ENCODE assay signal across 8 cellular contexts in the genomic region with DNA sequence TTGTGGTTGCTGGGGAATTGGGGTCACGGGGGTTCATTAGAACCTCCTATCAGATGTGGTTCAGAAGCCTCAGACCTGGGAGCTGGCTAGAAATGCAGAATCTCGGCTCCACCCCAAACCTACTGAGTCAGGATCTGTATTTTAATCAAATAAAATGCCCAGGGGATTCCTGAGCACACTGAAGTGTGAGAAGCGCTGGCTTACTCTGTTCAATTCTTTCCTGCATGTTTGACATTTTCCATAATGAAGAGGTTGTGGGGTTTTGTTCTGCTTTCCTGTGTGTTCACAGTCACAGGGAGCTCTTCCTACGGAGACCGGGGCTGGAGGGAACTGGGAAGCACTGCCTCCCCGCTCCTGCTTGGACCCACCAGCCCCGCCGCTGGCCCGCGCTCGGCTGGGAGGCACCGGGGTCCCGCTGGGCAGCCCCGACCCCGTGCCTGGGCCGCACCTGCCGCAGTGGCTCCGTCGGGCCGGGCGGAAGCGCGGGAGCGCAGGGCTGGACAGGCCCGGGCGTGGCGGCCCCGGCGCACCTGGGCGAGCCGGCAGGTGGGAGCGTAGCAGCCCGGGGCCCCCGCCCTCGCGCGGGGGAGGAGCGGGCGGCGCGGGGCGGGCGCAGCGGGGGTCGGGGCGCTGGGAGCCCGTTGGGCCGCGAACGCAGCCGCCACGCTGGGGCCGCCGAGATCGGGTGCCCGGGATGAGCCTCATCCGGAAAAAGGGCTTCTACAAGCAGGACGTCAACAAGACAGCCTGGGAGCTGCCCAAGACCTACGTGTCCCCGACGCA. TPM values are rescaled to one million over a fixed set of nuclear protein-coding genes. Genes with fewer than 3 reads are reported as not detected.
DNase-seq lines count a peak whose midpoint lies in the region; ATAC-seq and TF ChIP-seq lines count a peak whose summit lies in the region.

Gene MAPK13, plus strand, starts transcription at position 625 of the 783 bp plus-strand sequence. Its CDS starts 70 bp downstream, at position 695.

- H3K9me3 ChIP-seq in left ventricle myocardium inferior (replicated peaks) = no peaks in the 10 kb centered on the region

- H3K27me3 Mint-ChIP-seq in activated T-helper 17 cell treated with anti-CD3 and anti-CD28 coated beads, Interleukin-2, amount 50 U/mL, for 72 hours = no peaks in the 10 kb centered on the region

- intact Hi-C loops in left ventricle myocardium inferior (cut with micrococcal nuclease) = no loop called here

- H3K4me3 ChIP-seq in left ventricle myocardium inferior = peak within 1 kb of the TSS; percentile 57
- H3K4me3 ChIP-seq in retinal pigment epithelial cell (ENCODE audit: low read length) = peak within 1 kb of the TSS; percentile 44

- peaks cover 41% of the 10 kb centered on the region for H3K36me3 Mint-ChIP-seq in activated T-helper 17 cell treated with anti-CD3 and anti-CD28 coated beads, Interleukin-2, amount 50 U/mL, for 72 hours (ENCODE audit: low read depth)

- no peak within 1 kb of the TSS for H3K27ac ChIP-seq in left ventricle myocardium inferior (replicated peaks)

- no peaks in the 10 kb centered on the region for H3K36me3 ChIP-seq in left ventricle myocardium inferior

- no peaks in the 10 kb centered on the region for H3K9me3 Mint-ChIP-seq in activated T-helper 17 cell treated with anti-CD3 and anti-CD28 coated beads, Interleukin-2, amount 50 U/mL, for 72 hours

- H3K4me1 ChIP-seq in left ventricle myocardium inferior = peaks cover 23% of the 10 kb centered on the region

- peaks cover 95% of the 10 kb centered on the region for H3K27me3 ChIP-seq in left ventricle myocardium inferior (ENCODE audit: low read depth)

- no peak for TF ChIP-seq CTCF in left ventricle myocardium inferior (IDR thresholded peaks at IDR 0.05; ENCODE audit: borderline replicate concordance)
- TF ChIP-seq CTCF in retinal pigment epithelial cell (conservative IDR thresholded peaks at IDR 0.05; ENCODE audit: low read depth, low read length) = no peak

- DNase-seq in COLO668 (lab: John Stamatoyannopoulos, UW; ENCODE audit: unreplicated experiment) (peak; percentile 86), NCI-H1105 (lab: John Stamatoyannopoulos, UW) (peak; percentile 85), left ventricle myocardium inferior (no peak), retinal pigment epithelial cell (ENCODE audit: low read depth) (no peak), glomerular visceral epithelial cell (ENCODE audit: extremely low spot score) (no peak), GOT3 (lab: John Stamatoyannopoulos, UW) (no peak)

- H3K4me3 Mint-ChIP-seq in activated T-helper 17 cell treated with anti-CD3 and anti-CD28 coated beads, Interleukin-2, amount 50 U/mL, for 72 hours = peak within 1 kb of the TSS; percentile 86

- ATAC-seq in activated T-helper 17 cell treated with anti-CD3 and anti-CD28 coated beads, Interleukin-2, amount 50 U/mL, for 72 hours (replicated peaks) = peak; percentile 48
- ATAC-seq in HG03135 (IDR thresholded peaks at IDR 0.05; ENCODE audit: unreplicated experiment) = no peak

- peak within 1 kb of the TSS; percentile 89 for H3K27ac Mint-ChIP-seq in activated T-helper 17 cell treated with anti-CD3 and anti-CD28 coated beads, Interleukin-2, amount 50 U/mL, for 72 hours

- H3K4me1 Mint-ChIP-seq in activated T-helper 17 cell treated with anti-CD3 and anti-CD28 coated beads, Interleukin-2, amount 50 U/mL, for 72 hours = peaks cover 33% of the 10 kb centered on the region

RNA-seq across cellular contexts. Expression of gene MAPK13, which starts in this region (rescaled TPM):
- total RNA-seq in activated T-helper 17 cell treated with anti-CD3 and anti-CD28 coated beads, Interleukin-2, amount 50 U/mL, for 72 hours = 10 to 100 TPM; 53.6 to 58.7 TPM
- total RNA-seq in left ventricle myocardium inferior = 0.33 TPM

Comparison
In these comparisons a context has a peak if more than half of its experiments do, and no peak if none do; other contexts are left out.
1. RNA of gene MAPK13 (total RNA-seq): 53.6 to 58.7 TPM in activated T-helper 17 cell treated with anti-CD3 and anti-CD28 coated beads, Interleukin-2, amount 50 U/mL, for 72 hours; 0.33 TPM in left ventricle myocardium inferior (single experiment); every median in the first group is over 10 times any median in the second.
2. DNase-seq: peak in COLO668 (single experiment) and NCI-H1105 (single experiment); none in left ventricle myocardium inferior (single experiment), retinal pigment epithelial cell (single experiment), glomerular visceral epithelial cell (single experiment) and GOT3 (single experiment).